ENCODE assay signal across 1 cellular context in the genomic region with DNA sequence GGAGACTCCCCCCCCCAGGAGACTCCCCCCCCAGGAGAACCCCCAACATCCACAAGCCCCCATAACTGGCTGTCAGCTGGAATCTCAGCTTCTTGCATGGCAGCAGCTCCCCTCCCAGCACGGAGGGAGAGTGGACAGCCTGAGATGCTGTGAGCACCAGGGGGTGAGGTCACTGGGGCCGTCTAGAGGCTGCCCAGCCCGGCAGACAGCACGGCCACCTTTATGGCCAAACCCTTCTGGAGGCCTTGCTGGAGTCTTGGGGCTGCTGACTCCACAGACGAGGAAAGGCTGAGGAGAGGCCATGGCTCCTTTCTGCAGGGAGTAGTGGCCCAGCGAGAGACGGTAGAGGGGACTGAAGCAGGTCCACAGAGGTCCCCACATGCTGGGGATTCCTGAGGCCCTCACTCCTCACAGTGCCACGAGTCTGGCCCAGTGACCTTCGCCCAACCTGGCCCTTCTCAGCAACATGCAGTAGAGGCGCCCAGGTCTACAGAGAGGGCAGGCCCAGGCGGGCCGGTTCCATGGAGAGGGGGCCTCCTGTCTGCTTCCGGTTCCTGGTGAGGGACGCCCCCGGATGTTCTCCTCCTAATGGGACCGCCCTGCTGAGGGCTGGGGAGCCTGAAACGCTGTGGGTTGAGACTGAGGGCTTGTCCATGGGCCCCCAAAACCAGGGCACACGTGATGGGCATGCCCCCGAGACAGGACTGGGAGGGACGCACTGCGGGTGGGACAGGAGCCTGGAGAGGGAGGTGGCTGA.
TF ChIP-seq lines count a peak whose summit lies in the region.

No MANE protein-coding gene starts in this region.

TF ChIP-seq in HepG2, 621 proteins besides CTCF, POLR2A, EP300 and RAD21:
- TF ChIP-seq GABPA (IDR thresholded peaks at IDR 0.05; ENCODE audit: low read depth, low read length) (peak; percentile 19; the same call in 1 of the 2 replicates), GABPA (CRISPR knock-in tag; IDR thresholded peaks at IDR 0.05; ENCODE audit: low read depth) (no peak), HHEX (CRISPR knock-in tag; IDR thresholded peaks at IDR 0.05) (no peak), ZXDC (CRISPR knock-in tag; IDR thresholded peaks at IDR 0.05) (no peak), ZNF672 (CRISPR knock-in tag; IDR thresholded peaks at IDR 0.05) (no peak), TAF15 (IDR thresholded peaks at IDR 0.05; ENCODE audit: low read depth, low read length, poor library complexity, severe bottlenecking) (no peak), REXO4 (CRISPR knock-in tag; IDR thresholded peaks at IDR 0.05; ENCODE audit: borderline replicate concordance) (no peak), ZNF451 (CRISPR knock-in tag; IDR thresholded peaks at IDR 0.05) (no peak), EED (CRISPR knock-in tag; IDR thresholded peaks at IDR 0.05) (no peak)
- TF ChIP-seq, protein P1, sequence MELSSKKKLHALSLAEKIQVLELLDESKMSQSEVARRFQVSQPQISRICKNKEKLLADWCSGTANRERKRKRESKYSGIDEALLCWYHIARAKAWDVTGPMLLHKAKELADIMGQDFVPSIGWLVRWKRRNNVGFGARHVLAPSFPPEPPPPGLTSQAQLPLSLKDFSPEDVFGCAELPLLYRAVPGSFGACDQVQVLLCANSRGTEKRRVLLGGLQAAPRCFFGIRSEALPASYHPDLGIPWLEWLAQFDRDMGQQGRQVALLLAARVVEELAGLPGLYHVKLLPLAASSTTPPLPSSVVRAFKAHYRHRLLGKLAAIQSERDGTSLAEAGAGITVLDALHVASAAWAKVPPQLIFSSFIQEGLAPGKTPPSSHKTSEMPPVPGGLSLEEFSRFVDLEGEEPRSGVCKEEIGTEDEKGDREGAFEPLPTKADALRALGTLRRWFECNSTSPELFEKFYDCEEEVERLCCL (CRISPR knock-in tag; IDR thresholded peaks at IDR 0.05; ENCODE audit: borderline replicate concordance): no peak
- TF ChIP-seq, protein P2, sequence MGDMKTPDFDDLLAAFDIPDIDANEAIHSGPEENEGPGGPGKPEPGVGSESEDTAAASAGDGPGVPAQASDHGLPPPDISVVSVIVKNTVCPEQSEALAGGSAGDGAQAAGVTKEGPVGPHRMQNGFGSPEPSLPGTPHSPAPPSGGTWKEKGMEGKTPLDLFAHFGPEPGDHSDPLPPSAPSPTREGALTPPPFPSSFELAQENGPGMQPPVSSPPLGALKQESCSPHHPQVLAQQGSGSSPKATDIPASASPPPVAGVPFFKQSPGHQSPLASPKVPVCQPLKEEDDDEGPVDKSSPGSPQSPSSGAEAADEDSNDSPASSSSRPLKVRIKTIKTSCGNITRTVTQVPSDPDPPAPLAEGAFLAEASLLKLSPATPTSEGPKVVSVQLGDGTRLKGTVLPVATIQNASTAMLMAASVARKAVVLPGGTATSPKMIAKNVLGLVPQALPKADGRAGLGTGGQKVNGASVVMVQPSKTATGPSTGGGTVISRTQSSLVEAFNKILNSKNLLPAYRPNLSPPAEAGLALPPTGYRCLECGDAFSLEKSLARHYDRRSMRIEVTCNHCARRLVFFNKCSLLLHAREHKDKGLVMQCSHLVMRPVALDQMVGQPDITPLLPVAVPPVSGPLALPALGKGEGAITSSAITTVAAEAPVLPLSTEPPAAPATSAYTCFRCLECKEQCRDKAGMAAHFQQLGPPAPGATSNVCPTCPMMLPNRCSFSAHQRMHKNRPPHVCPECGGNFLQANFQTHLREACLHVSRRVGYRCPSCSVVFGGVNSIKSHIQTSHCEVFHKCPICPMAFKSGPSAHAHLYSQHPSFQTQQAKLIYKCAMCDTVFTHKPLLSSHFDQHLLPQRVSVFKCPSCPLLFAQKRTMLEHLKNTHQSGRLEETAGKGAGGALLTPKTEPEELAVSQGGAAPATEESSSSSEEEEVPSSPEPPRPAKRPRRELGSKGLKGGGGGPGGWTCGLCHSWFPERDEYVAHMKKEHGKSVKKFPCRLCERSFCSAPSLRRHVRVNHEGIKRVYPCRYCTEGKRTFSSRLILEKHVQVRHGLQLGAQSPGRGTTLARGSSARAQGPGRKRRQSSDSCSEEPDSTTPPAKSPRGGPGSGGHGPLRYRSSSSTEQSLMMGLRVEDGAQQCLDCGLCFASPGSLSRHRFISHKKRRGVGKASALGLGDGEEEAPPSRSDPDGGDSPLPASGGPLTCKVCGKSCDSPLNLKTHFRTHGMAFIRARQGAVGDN (CRISPR knock-in tag; IDR thresholded peaks at IDR 0.05): peak; percentile 30
- TF ChIP-seq, protein P3, sequence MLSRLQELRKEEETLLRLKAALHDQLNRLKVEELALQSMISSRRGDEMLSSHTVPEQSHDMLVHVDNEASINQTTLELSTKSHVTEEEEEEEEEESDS (CRISPR knock-in tag; IDR thresholded peaks at IDR 0.05; ENCODE audit: borderline replicate concordance): no peak
- TF ChIP-seq, protein P4, sequence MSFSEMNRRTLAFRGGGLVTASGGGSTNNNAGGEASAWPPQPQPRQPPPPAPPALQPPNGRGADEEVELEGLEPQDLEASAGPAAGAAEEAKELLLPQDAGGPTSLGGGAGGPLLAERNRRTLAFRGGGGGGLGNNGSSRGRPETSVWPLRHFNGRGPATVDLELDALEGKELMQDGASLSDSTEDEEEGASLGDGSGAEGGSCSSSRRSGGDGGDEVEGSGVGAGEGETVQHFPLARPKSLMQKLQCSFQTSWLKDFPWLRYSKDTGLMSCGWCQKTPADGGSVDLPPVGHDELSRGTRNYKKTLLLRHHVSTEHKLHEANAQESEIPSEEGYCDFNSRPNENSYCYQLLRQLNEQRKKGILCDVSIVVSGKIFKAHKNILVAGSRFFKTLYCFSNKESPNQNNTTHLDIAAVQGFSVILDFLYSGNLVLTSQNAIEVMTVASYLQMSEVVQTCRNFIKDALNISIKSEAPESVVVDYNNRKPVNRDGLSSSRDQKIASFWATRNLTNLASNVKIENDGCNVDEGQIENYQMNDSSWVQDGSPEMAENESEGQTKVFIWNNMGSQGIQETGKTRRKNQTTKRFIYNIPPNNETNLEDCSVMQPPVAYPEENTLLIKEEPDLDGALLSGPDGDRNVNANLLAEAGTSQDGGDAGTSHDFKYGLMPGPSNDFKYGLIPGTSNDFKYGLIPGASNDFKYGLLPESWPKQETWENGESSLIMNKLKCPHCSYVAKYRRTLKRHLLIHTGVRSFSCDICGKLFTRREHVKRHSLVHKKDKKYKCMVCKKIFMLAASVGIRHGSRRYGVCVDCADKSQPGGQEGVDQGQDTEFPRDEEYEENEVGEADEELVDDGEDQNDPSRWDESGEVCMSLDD (CRISPR knock-in tag; IDR thresholded peaks at IDR 0.05; ENCODE audit: borderline replicate concordance): no peak
